ENCODE assay signal across 10 cellular contexts in the genomic region with DNA sequence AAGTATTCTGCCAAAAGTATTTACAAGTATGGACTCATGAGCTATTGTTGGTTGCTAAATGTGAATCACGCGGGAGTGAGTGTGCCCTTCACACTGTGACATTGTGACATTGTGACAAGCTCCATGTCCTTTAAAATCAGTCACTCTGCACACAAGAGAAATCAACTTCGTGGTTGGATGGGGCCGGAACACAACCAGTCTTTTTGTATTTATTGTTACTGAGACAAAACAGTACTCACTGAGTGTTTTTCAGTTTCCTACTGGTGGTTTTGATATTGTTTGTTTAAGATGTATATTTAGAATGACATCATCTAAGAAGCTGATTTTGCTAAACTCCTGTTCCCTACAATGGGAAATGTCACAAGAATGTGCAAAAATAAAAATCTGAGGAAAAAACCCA. TPM values are rescaled to one million over a fixed set of nuclear protein-coding genes. Genes with fewer than 3 reads are reported as not detected.
DNase-seq lines count a peak whose midpoint lies in the region; ATAC-seq and TF ChIP-seq lines count a peak whose summit lies in the region.
"Had no signal": no experiment of that assay in that cellular context is flagged by ENCODE, and none has a peak within 500 bp of the region (broad histone marks: within the 10 kb centered on the region; RNA-seq: fewer than 3 reads in every experiment).

No MANE protein-coding gene starts in this region.

- no peaks in the 10 kb centered on the region for H3K36me3 ChIP-seq in MM.1S (replicated peaks; ENCODE audit: insufficient read depth, low read length)
- peaks cover 16% of the 10 kb centered on the region for H3K36me3 ChIP-seq in rectal smooth muscle tissue (ENCODE audit: control insufficient read depth, insufficient read depth, low read length)
- H3K36me3 ChIP-seq in naive thymus-derived CD4-positive, alpha-beta T cell (ENCODE audit: control insufficient read depth in 2 of 3, insufficient read depth in 3 of 3, low read length in 3 of 3), result no peaks in the 10 kb centered on the region

- 0 out of 2 replicates have a peak, but pooled peaks cover 3% of the 10 kb centered on the region for H3F3A ChIP-seq in MM.1S (ENCODE audit: insufficient read depth, low read length)

- intact Hi-C loops in sciatic nerve (cut with DNase I), result no loop called here
- intact Hi-C loops in naive thymus-derived CD4-positive, alpha-beta T cell (cut with micrococcal nuclease), result no loop called here

- no peaks in the 10 kb centered on the region for H3K27me3 Mint-ChIP-seq in naive thymus-derived CD4-positive, alpha-beta T cell
- H3K27me3 Mint-ChIP-seq in activated T-cell treated with anti-CD3 and anti-CD28 coated beads, Interleukin-2, amount 50 U/mL, for 4 hours (ENCODE audit: low read depth), result no peaks in the 10 kb centered on the region
- H3K27me3 Mint-ChIP-seq: stimulated activated naive CD8-positive, alpha-beta T cell treated with anti-CD3 and anti-CD28 coated beads, Interleukin-15, Interleukin-2, amounts not matched to agents 100 ng/mL and 50 ng/mL, for 24 hours had no signal

- peak overlapping the region; percentile 45 for H3K4me2 ChIP-seq in MM.1S (ENCODE audit: low read depth, low read length)

- TF ChIP-seq CTCF in MM.1S (IDR thresholded peaks at IDR 0.05; ENCODE audit: low read length), result no peak

- H3K27me3 ChIP-seq in MM.1S (replicated peaks; ENCODE audit: insufficient read depth, low read length), result no peaks in the 10 kb centered on the region
- no peaks in the 10 kb centered on the region for H3K27me3 ChIP-seq in rectal smooth muscle tissue (ENCODE audit: control insufficient read depth, insufficient read depth, low read length)
- no peaks in the 10 kb centered on the region for H3K27me3 ChIP-seq in naive thymus-derived CD4-positive, alpha-beta T cell (ENCODE audit: control insufficient read depth in 2 of 2, insufficient read depth in 2 of 2, low read length in 2 of 2)

- ATAC-seq in HG02610 (IDR thresholded peaks at IDR 0.05; ENCODE audit: unreplicated experiment) (peak; percentile 83), sciatic nerve (no peak)
- no peak for ATAC-seq in naive thymus-derived CD4-positive, alpha-beta T cell
- ATAC-seq in activated T-cell treated with anti-CD3 and anti-CD28 coated beads, Interleukin-2, amount 50 U/mL, for 4 hours, result no peak

- no peaks in the 10 kb centered on the region for H3K4me1 Mint-ChIP-seq in naive thymus-derived CD4-positive, alpha-beta T cell
- H3K4me1 Mint-ChIP-seq in activated T-cell treated with anti-CD3 and anti-CD28 coated beads, Interleukin-2, amount 50 U/mL, for 4 hours (ENCODE audit: low read depth), result no peaks in the 10 kb centered on the region

- no peaks in the 10 kb centered on the region for H4K20me1 ChIP-seq in MM.1S (ENCODE audit: insufficient read depth, low read length)

- H3K4me3 Mint-ChIP-seq in naive thymus-derived CD4-positive, alpha-beta T cell, result no peak overlapping the region
- H3K4me3 Mint-ChIP-seq in activated T-cell treated with anti-CD3 and anti-CD28 coated beads, Interleukin-2, amount 50 U/mL, for 4 hours, result no peak overlapping the region
- H3K4me3 Mint-ChIP-seq: stimulated activated naive CD8-positive, alpha-beta T cell treated with anti-CD3 and anti-CD28 coated beads, Interleukin-15, Interleukin-2, amounts not matched to agents 100 ng/mL and 50 ng/mL, for 24 hours had no signal

- H3K9me3 Mint-ChIP-seq in naive thymus-derived CD4-positive, alpha-beta T cell, result peaks cover 0 to 2% (median 0%) of the 10 kb centered on the region in 11 donors
- H3K9me3 Mint-ChIP-seq in activated T-cell treated with anti-CD3 and anti-CD28 coated beads, Interleukin-2, amount 50 U/mL, for 4 hours, result no peaks in the 10 kb centered on the region
- H3K9me3 Mint-ChIP-seq: stimulated activated naive CD8-positive, alpha-beta T cell treated with anti-CD3 and anti-CD28 coated beads, Interleukin-15, Interleukin-2, amounts not matched to agents 100 ng/mL and 50 ng/mL, for 24 hours had no signal

- no peak overlapping the region for H3K4me3 ChIP-seq in MM.1S (ENCODE audit: low read length)
- no peak overlapping the region for H3K4me3 ChIP-seq in rectal smooth muscle tissue (ENCODE audit: low read length)
- H3K4me3 ChIP-seq in naive thymus-derived CD4-positive, alpha-beta T cell (ENCODE audit: low read length), result no peak overlapping the region

- DNase-seq in NCI-H345 (lab: John Stamatoyannopoulos, UW) (peak; percentile 15), NCI-H345 treated with DMSO at 0.1 percent for 48 hours (lab: John Stamatoyannopoulos, UW; ENCODE audit: unreplicated experiment) (no peak), MM.1S (peak; percentile 67), sciatic nerve (ENCODE audit: low spot score) (no peak)
- DNase-seq in naive thymus-derived CD4-positive, alpha-beta T cell, result no peak
- DNase-seq in activated T-cell treated with anti-CD3 and anti-CD28 coated beads, Interleukin-2, amount 50 U/mL, for 4 hours, result no peak
- DNase-seq: amygdala had no signal

- no peak overlapping the region for H3K27ac Mint-ChIP-seq in naive thymus-derived CD4-positive, alpha-beta T cell
- H3K27ac Mint-ChIP-seq: stimulated activated naive CD8-positive, alpha-beta T cell treated with anti-CD3 and anti-CD28 coated beads, Interleukin-15, Interleukin-2, amounts not matched to agents 100 ng/mL and 50 ng/mL, for 24 hours had no signal

- H3K9me3 ChIP-seq in MM.1S (replicated peaks; ENCODE audit: insufficient read depth, low read length), result no peaks in the 10 kb centered on the region
- no peaks in the 10 kb centered on the region for H3K9me3 ChIP-seq in naive thymus-derived CD4-positive, alpha-beta T cell (ENCODE audit: control insufficient read depth in 2 of 3, low read length in 3 of 3)

- H3K27ac ChIP-seq in MM.1S (ENCODE audit: low read length), result peak overlapping the region; percentile 54; the same call in 1 of the 2 replicates
- H3K27ac ChIP-seq in rectal smooth muscle tissue (ENCODE audit: low read depth, low read length), result peak overlapping the region; percentile 74
- no peak overlapping the region for H3K27ac ChIP-seq in naive thymus-derived CD4-positive, alpha-beta T cell (ENCODE audit: low read depth, low read length)

- CTCF ChIA-PET in naive thymus-derived CD4-positive, alpha-beta T cell (lab: Charles Lee), result no interaction called here

- H3K9me2 ChIP-seq in MM.1S (replicated peaks; ENCODE audit: insufficient read depth, low read length), result no peaks in the 10 kb centered on the region

- POLR2A ChIA-PET in naive thymus-derived CD4-positive, alpha-beta T cell (lab: Charles Lee), result no interaction called here

- H3K4me1 ChIP-seq in MM.1S (ENCODE audit: low read length), result peaks cover 26% of the 10 kb centered on the region
- H3K4me1 ChIP-seq in rectal smooth muscle tissue (ENCODE audit: control insufficient read depth, insufficient read depth, low read length), result peaks cover 41% of the 10 kb centered on the region
- H3K4me1 ChIP-seq in naive thymus-derived CD4-positive, alpha-beta T cell (ENCODE audit: control insufficient read depth in 2 of 2, insufficient read depth in 2 of 2, low read length in 2 of 2), result no peaks in the 10 kb centered on the region

- H3K36me3 Mint-ChIP-seq in naive thymus-derived CD4-positive, alpha-beta T cell, result no peaks in the 10 kb centered on the region
- no peaks in the 10 kb centered on the region for H3K36me3 Mint-ChIP-seq in activated T-cell treated with anti-CD3 and anti-CD28 coated beads, Interleukin-2, amount 50 U/mL, for 4 hours (ENCODE audit: insufficient read depth)

- no peak overlapping the region for H2AFZ ChIP-seq in MM.1S (ENCODE audit: low read length)

- H3K9ac ChIP-seq in MM.1S (ENCODE audit: low read length), result peak overlapping the region; percentile 18; the same call in 1 of the 2 replicates
- H3K9ac ChIP-seq in rectal smooth muscle tissue (ENCODE audit: low read length), result no peak overlapping the region

- H3K79me2 ChIP-seq in MM.1S (ENCODE audit: low read length), result no peaks in the 10 kb centered on the region

RNA-seq across cellular contexts. Expression of gene SYNM, which starts 30.3 kb away (rescaled TPM):
- 33.7 TPM for total RNA-seq in sciatic nerve
- total RNA-seq in naive thymus-derived CD4-positive, alpha-beta T cell, result 1 to 10 TPM in 4 of 5 experiments, under 1 TPM in 1; 0.53 to 6.0 (median 2.2) TPM
- under 1 TPM; 0.17 to 0.21 TPM for polyA plus RNA-seq in naive thymus-derived CD4-positive, alpha-beta T cell
- under 1 TPM; 0.42 to 0.60 (median 0.53) TPM for total RNA-seq in activated T-cell treated with anti-CD3 and anti-CD28 coated beads, Interleukin-2, amount 50 U/mL, for 4 hours

Comparison
In these comparisons a context has a peak if more than half of its experiments do, and no peak if none do; other contexts are left out.
1. DNase-seq: peak in NCI-H345 (single experiment) and MM.1S (single experiment); none in NCI-H345 treated with DMSO at 0.1 percent for 48 hours (single experiment), sciatic nerve (single experiment), naive thymus-derived CD4-positive, alpha-beta T cell (0 of 9) and activated T-cell treated with anti-CD3 and anti-CD28 coated beads, Interleukin-2, amount 50 U/mL, for 4 hours (single experiment).